Comparison of ENCODE assay signal across 25 cellular contexts in the genomic region with DNA sequence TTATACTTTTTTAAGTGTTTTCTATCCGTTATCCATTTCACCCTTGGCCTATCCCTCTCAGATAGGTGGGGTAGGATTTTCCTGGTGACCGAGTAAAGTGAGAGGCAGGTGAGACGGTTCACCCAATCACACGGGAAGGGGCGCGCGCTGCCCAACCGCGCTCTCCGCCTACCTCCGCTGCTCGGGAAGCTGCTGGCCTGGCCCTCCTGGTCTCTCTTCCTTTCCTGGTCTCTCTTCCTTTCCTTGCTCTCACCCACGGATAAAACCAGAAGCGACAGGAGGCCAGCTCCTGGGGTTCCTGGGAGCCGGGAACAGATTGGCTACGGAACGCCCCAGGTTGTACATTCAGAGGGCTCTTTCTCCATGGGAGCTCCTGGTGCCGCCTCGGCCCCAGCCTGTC. TPM values are rescaled to one million over a fixed set of nuclear protein-coding genes. Genes with fewer than 3 reads are reported as not detected.
DNase-seq lines count a peak whose midpoint lies in the region; ATAC-seq, FAIRE-seq and TF ChIP-seq lines count a peak whose summit lies in the region.
"Had no signal": no experiment of that assay in that cellular context is flagged by ENCODE, and none has a peak within 500 bp of the region (broad histone marks: within the 10 kb centered on the region; RNA-seq: fewer than 3 reads in every experiment).

No MANE protein-coding gene starts in this region.

- no peaks in the 10 kb centered on the region for H4K20me1 ChIP-seq in IMR-90 (ENCODE audit: insufficient read depth, low read length)
- H4K20me1 ChIP-seq in K562 (replicated peaks; ENCODE audit: control insufficient read depth, insufficient read depth, low read length) = peaks cover 3% of the 10 kb centered on the region
- H4K20me1 ChIP-seq in osteoblast (ENCODE audit: insufficient read depth, low read length) = peaks cover 4% of the 10 kb centered on the region

- peak; percentile 26 for DNase-seq in GM20000 (ENCODE audit: low spot score)
- DNase-seq in IMR-90 = no peak
- DNase-seq in K562 (ENCODE audit: extremely low read depth in 1 of 4, low spot score in 3 of 4) = no peak
- DNase-seq in osteoblast (ENCODE audit: insufficient read length, low spot score, missing footprints) = peak; percentile 53
- no peak for DNase-seq in activated CD4-positive, alpha-beta T cell treated with anti-CD3 and anti-CD28 coated beads for 36 hours
- no peak for DNase-seq in activated CD8-positive, alpha-beta memory T cell treated with anti-CD3 and anti-CD28 coated beads, Interleukin-2, amount 50 U/mL, for 48 hours
- DNase-seq: ACHN; BE2C; C1 segment of cervical spinal cord; CD4-positive, CD25-positive, alpha-beta regulatory T cell; CD8-positive, alpha-beta memory T cell; COR-L47; DMS 273 treated with DMSO at 0.1 percent for 48 hours; DMS53; DND-41; EL; GOT3; H7; HFFc6 had no signal

- H3K79me2 ChIP-seq in K562 (ENCODE audit: control insufficient read depth, insufficient read depth, low read length) (no peaks in the 10 kb centered on the region), osteoblast (ENCODE audit: insufficient read depth, low read length) (no peaks in the 10 kb centered on the region)

- H3K4me1 ChIP-seq in IMR-90 (ENCODE audit: control insufficient read depth, insufficient read depth, low read length) (peaks cover 2% of the 10 kb centered on the region), K562 (replicated peaks in 1 of 2; ENCODE audit: control insufficient read depth in 2 of 2, insufficient read depth in 2 of 2, low read length in 2 of 2) (peaks cover 0 to 4% of the 10 kb centered on the region in 2 experiments; a peak in 2 of 5 replicates), osteoblast (ENCODE audit: insufficient read depth, low read length) (peaks cover 4% of the 10 kb centered on the region)
- H3K4me1 ChIP-seq: BE2C had no signal

- no peaks in the 10 kb centered on the region; the same call in 1 of the 2 replicates for H3K9me1 ChIP-seq in IMR-90 (ENCODE audit: insufficient read depth, low read length)
- no peaks in the 10 kb centered on the region for H3K9me1 ChIP-seq in K562 (ENCODE audit: control insufficient read depth, insufficient read depth, low read length)

- no peak overlapping the region for H3K23ac ChIP-seq in IMR-90 (ENCODE audit: low read depth, low read length)

- H3K27me3 ChIP-seq in IMR-90 (ENCODE audit: control insufficient read depth, insufficient read depth, low read length) = no peaks in the 10 kb centered on the region
- H3K27me3 ChIP-seq in K562 (ENCODE audit: control insufficient read depth in 2 of 2, insufficient read depth in 2 of 2, low read length in 2 of 2) = no peaks in the 10 kb centered on the region
- H3K27me3 ChIP-seq in osteoblast (ENCODE audit: insufficient read depth, low read length) = no peaks in the 10 kb centered on the region

- H2BK120ac ChIP-seq in IMR-90 (ENCODE audit: low read depth, low read length) = no peak overlapping the region

- no peak overlapping the region for H2AK5ac ChIP-seq in IMR-90 (ENCODE audit: low read depth, low read length)

- peaks cover 0 to 3% of the 10 kb centered on the region in 2 experiments; a peak in 1 of 4 replicates for H3K79me1 ChIP-seq in IMR-90 (ENCODE audit: low read depth in 1 of 2, low read length in 2 of 2)

- H3K9me3 ChIP-seq in IMR-90 (ENCODE audit: control insufficient read depth, insufficient read depth, low read length) = no peaks in the 10 kb centered on the region
- 0 out of 2 replicates have a peak, but pooled peaks cover 5% of the 10 kb centered on the region for H3K9me3 ChIP-seq in K562 (replicated peaks; ENCODE audit: control insufficient read depth, insufficient read depth, low read depth, low read length)
- H3K9me3 ChIP-seq in osteoblast (ENCODE audit: low read depth, low read length) = no peaks in the 10 kb centered on the region
- H3K9me3 ChIP-seq: BE2C had no signal

- H2AFZ ChIP-seq in IMR-90 (replicated peaks; ENCODE audit: low read length, poor library complexity) (no peak overlapping the region), K562 (ENCODE audit: low read depth, low read length) (no peak overlapping the region), osteoblast (ENCODE audit: low read length) (no peak overlapping the region)

- no peak overlapping the region for H3K14ac ChIP-seq in IMR-90 (replicated peaks; ENCODE audit: low read depth, low read length)

- no peak overlapping the region for H3K56ac ChIP-seq in IMR-90 (ENCODE audit: extremely low read depth, insufficient read depth, low read length)

- H2BK20ac ChIP-seq in IMR-90 (ENCODE audit: low read depth, low read length) = no peak overlapping the region

- POLR2A ChIA-PET in IMR-90 (lab: Charles Lee; ENCODE audit: unreplicated experiment) = interaction anchor here (1.1 kb wide), 1 partner anchor 8 kb away, joined by 3 read pairs; no protein-coding TSS in a partner anchor
- POLR2A ChIA-PET in K562 (lab: Yijun Ruan, JAX) = interaction anchor here (1.0 to 1.3 kb wide), 2 partner anchors 10 to 13 kb away, joined by 3 read pairs; no protein-coding TSS in a partner anchor
- POLR2A ChIA-PET in activated CD4-positive, alpha-beta T cell treated with anti-CD3 and anti-CD28 coated beads for 36 hours (lab: Charles Lee) = no interaction called here

- H4K8ac ChIP-seq in IMR-90 (ENCODE audit: low read depth in 2 of 2, low read length in 2 of 2) = no peak overlapping the region

- H3K4me3 ChIP-seq in IMR-90 (ENCODE audit: insufficient read depth, low read depth, low read length) (no peak overlapping the region), K562 (no peak overlapping the region), osteoblast (ENCODE audit: insufficient read depth, low read length) (no peak overlapping the region)
- H3K4me3 ChIP-seq: GM12878 had no signal

- in situ Hi-C loops in IMR-90 (cut with MboI; ENCODE audit: low sequenced_read_pairs) = no loop called here
- in situ Hi-C loops in K562 (cut with MboI) = no loop called here

- TF ChIP-seq CTCF in GM20000 (IDR thresholded peaks at IDR 0.05; ENCODE audit: extremely low read depth, missing control alignments) (no peak), IMR-90 (conservative IDR thresholded peaks at IDR 0.05; ENCODE audit: low read depth, low read length) (no peak), K562 (IDR thresholded peaks at IDR 0.05 in 2 of 3, conservative IDR thresholded peaks at IDR 0.05 in 1 of 3; ENCODE audit: insufficient read depth in 2 of 3, low read depth in 1 of 3, low read length in 3 of 3) (no peak), osteoblast (IDR thresholded peaks at IDR 0.05; ENCODE audit: extremely low read depth, low read depth, low read length) (no peak)

- no peak overlapping the region for H3K4ac ChIP-seq in IMR-90 (ENCODE audit: low read depth, low read length)

- H3K27ac ChIP-seq in IMR-90 (ENCODE audit: insufficient read depth, low read length) (no peak overlapping the region), K562 (ENCODE audit: extremely low read depth, low read depth, low read length) (no peak overlapping the region), osteoblast (ENCODE audit: low read depth, low read length) (no peak overlapping the region)

- H3K36me3 ChIP-seq in IMR-90 (ENCODE audit: control insufficient read depth, insufficient read depth, low read length) (peaks cover 32% of the 10 kb centered on the region), K562 (ENCODE audit: control insufficient read depth, insufficient read depth, low read length) (peaks cover 47% of the 10 kb centered on the region), osteoblast (ENCODE audit: insufficient read depth, low read length) (peaks cover 9% of the 10 kb centered on the region)

- CTCF ChIA-PET in IMR-90 (lab: Yijun Ruan, JAX) = no interaction called here
- CTCF ChIA-PET in K562 (lab: Yijun Ruan, JAX; ENCODE audit: low intra/inter-chr PET ratio) = no interaction called here
- CTCF ChIA-PET in activated CD4-positive, alpha-beta T cell treated with anti-CD3 and anti-CD28 coated beads for 36 hours (lab: Charles Lee) = no interaction called here

- H2BK15ac ChIP-seq in IMR-90 (ENCODE audit: low read depth, low read length) = no peak overlapping the region

- no peak overlapping the region for H4K5ac ChIP-seq in IMR-90 (ENCODE audit: low read depth, low read length)

- dilution Hi-C loops in IMR-90 (cut with HindIII; ENCODE audit: low sequenced_read_pairs, unreplicated experiment) = no loop called here

- H3K9me3 Mint-ChIP-seq in activated CD4-positive, alpha-beta T cell treated with anti-CD3 and anti-CD28 coated beads for 36 hours (ENCODE audit: low read depth) = no peaks in the 10 kb centered on the region
- H3K9me3 Mint-ChIP-seq: CD8-positive, alpha-beta memory T cell; HFFc6 had no signal

- no peak for FAIRE-seq in K562 (lab: Jason Lieb, UNC)
- FAIRE-seq: A204.1, GM12878, HTR-8/SVneo had no signal

- intact Hi-C loops in IMR-90 (cut with micrococcal nuclease) = no loop called here
- intact Hi-C loops in K562 (cut with micrococcal nuclease) = no loop called here
- intact Hi-C loops in activated CD4-positive, alpha-beta T cell treated with anti-CD3 and anti-CD28 coated beads for 36 hours (cut with DNase I, micrococcal nuclease) = no loop called here

- TF ChIP-seq POLR2A in IMR-90 (IDR thresholded peaks at IDR 0.05; ENCODE audit: low read depth, low read length) (no peak), K562 (conservative IDR thresholded peaks at IDR 0.05) (no peak)

- no peak overlapping the region for H3K27ac Mint-ChIP-seq in activated CD4-positive, alpha-beta T cell treated with anti-CD3 and anti-CD28 coated beads for 36 hours
- H3K27ac Mint-ChIP-seq: CD4-positive, CD25-positive, alpha-beta regulatory T cell; CD8-positive, alpha-beta memory T cell; HFFc6 had no signal

- no peak overlapping the region for H2BK5ac ChIP-seq in IMR-90 (ENCODE audit: low read depth, low read length, poor library complexity, severe bottlenecking)

- TF ChIP-seq EP300 in K562 (IDR thresholded peaks at IDR 0.05; ENCODE audit: low read length) = no peak

- H4K91ac ChIP-seq in IMR-90 (ENCODE audit: insufficient read depth, low read depth, low read length) = no peak overlapping the region

- H3K4me3 Mint-ChIP-seq in activated CD4-positive, alpha-beta T cell treated with anti-CD3 and anti-CD28 coated beads for 36 hours = no peak overlapping the region
- H3K4me3 Mint-ChIP-seq: CD4-positive, CD25-positive, alpha-beta regulatory T cell; CD8-positive, alpha-beta memory T cell; HFFc6; IgD-negative memory B cell had no signal

- no peak overlapping the region for H3K18ac ChIP-seq in IMR-90 (ENCODE audit: low read depth, low read length)

- no peak overlapping the region for H2AK9ac ChIP-seq in IMR-90 (replicated peaks; ENCODE audit: low read depth, low read length, poor library complexity)

- H3K4me2 ChIP-seq in IMR-90 (ENCODE audit: low read depth, low read length) (no peak overlapping the region), K562 (ENCODE audit: insufficient read depth, low read length) (no peak overlapping the region), osteoblast (ENCODE audit: insufficient read depth, low read length) (no peak overlapping the region)

- 91% methylated on average over 7 of the region's 19 CpGs; no CpG with 5 or more reads in 1 of the 2 experiments for WGBS in IMR-90 (ENCODE audit: extremely low coverage in 2 of 2, insufficient read length in 1 of 2), 2 experiments
- WGBS in K562 (ENCODE audit: insufficient coverage, low coverage, missing lambda C conversion rate) = 98% methylated on average over 19 of the region's 19 CpGs

- ATAC-seq in IMR-90 (ENCODE audit: low read depth) (no peak), K562 (no peak), GM18858 (IDR thresholded peaks at IDR 0.05; ENCODE audit: unreplicated experiment) (no peak)
- no peak for ATAC-seq in activated CD4-positive, alpha-beta T cell treated with anti-CD3 and anti-CD28 coated beads for 36 hours
- ATAC-seq: GM12878, HCT116 had no signal

- H3K36me3 Mint-ChIP-seq in activated CD4-positive, alpha-beta T cell treated with anti-CD3 and anti-CD28 coated beads for 36 hours (ENCODE audit: low read depth) = peaks cover 36% of the 10 kb centered on the region

- BruUV-seq in IMR-90 (replicated peaks; lab: Mats Ljungman, UMichigan) = TSS peak; percentile 32
- BruUV-seq in K562 (replicated peaks; lab: Mats Ljungman, UMichigan) = no TSS peak

- H3K4me1 Mint-ChIP-seq in activated CD4-positive, alpha-beta T cell treated with anti-CD3 and anti-CD28 coated beads for 36 hours = no peaks in the 10 kb centered on the region
- H3K4me1 Mint-ChIP-seq: CD8-positive, alpha-beta memory T cell had no signal

- peaks cover 2% of the 10 kb centered on the region for H3K27me3 Mint-ChIP-seq in activated CD4-positive, alpha-beta T cell treated with anti-CD3 and anti-CD28 coated beads for 36 hours
- H3K27me3 Mint-ChIP-seq: CD4-positive, CD25-positive, alpha-beta regulatory T cell; CD8-positive, alpha-beta memory T cell; IgD-negative memory B cell had no signal

- H3K9ac ChIP-seq in IMR-90 (ENCODE audit: low read depth, low read length) (no peak overlapping the region), K562 (ENCODE audit: insufficient read depth in 1 of 2, low read depth in 2 of 2, low read length in 2 of 2) (no peak overlapping the region)

- TF ChIP-seq RAD21 in IMR-90 (IDR thresholded peaks at IDR 0.05; ENCODE audit: low read length) (no peak), K562 (CRISPR knock-in tag; conservative IDR thresholded peaks at IDR 0.05 in 1 of 2, IDR thresholded peaks at IDR 0.05 in 1 of 2) (no peak)

RNA-seq across cellular contexts. Expression of a gene that starts 14.3 kb away (rescaled TPM):
- total RNA-seq in IMR-90 (2012; rRNA removed) = 3.8 and 4.2 TPM in 2 replicates
- polyA plus RNA-seq in IMR-90 (2012; rRNA removed) = 4.8 and 5.1 TPM in 2 replicates
- polyA plus RNA-seq in IMR-90 (2012; cell fraction: cytosol; rRNA removed) = 3.3 and 3.8 TPM in 2 replicates
- 14.9 and 20.6 TPM in 2 replicates for polyA plus RNA-seq in IMR-90 (2012; cell fraction: nucleus; rRNA removed; ENCODE audit: low replicate concordance)
- 27.2 and 40.3 TPM in 2 replicates for total RNA-seq in K562 (2011; cell fraction: chromatin; rRNA removed; ENCODE audit: low replicate concordance)
- total RNA-seq in K562 (2011; cell fraction: nucleolus; rRNA removed) = 25.4 and 28.3 TPM in 2 replicates
- total RNA-seq in K562 (2011; cell fraction: nucleoplasm; rRNA removed) = 21.7 and 25.2 TPM in 2 replicates
- 10.2 and 10.7 TPM in 2 replicates for total RNA-seq in K562 (2014; rRNA removed)
- total RNA-seq in K562 (2014; rRNA removed; fragmentation: Illumina TruSeq; extraction: Trizol) = 6.5 and 7.1 TPM in 2 replicates
- total RNA-seq in K562 (2015; rRNA removed; fragmentation: Illumina TruSeq; extraction: Trizol) = 5.6 and 6.3 TPM in 2 replicates
- 18.0 and 21.4 TPM in 2 replicates for total RNA-seq in K562 (2021)
- 7.2 and 13.3 TPM in 2 replicates for polyA plus RNA-seq in K562 (2011; rRNA removed)
- polyA plus RNA-seq in K562 (2011; cell fraction: cytosol; rRNA removed) = 5.8 and 8.6 TPM in 2 replicates
- 21.0 and 21.8 TPM in 2 replicates for polyA plus RNA-seq in K562 (2011; cell fraction: nucleus; rRNA removed)
- polyA plus RNA-seq in K562 (2012) = 13.3 and 14.1 TPM in 2 replicates
- polyA plus RNA-seq in K562 (2014; fragmentation: Illumina TruSeq; extraction: Trizol) = 11.2 and 14.2 TPM in 2 replicates
- 1 to 10 TPM; 1.8 to 1.9 TPM for polyA plus RNA-seq in K562 (2014; fragmentation: Nextera tagmentation; extraction: Ambion mirVana)
- polyA plus RNA-seq in K562 (2014; rRNA removed) = 11.6 and 14.1 TPM in 2 replicates
- polyA minus RNA-seq in K562 (2011; rRNA and poly(A)+ RNA removed) = 5.9 and 6.0 TPM in 2 replicates
- polyA minus RNA-seq in K562 (2011; cell fraction: cytosol; rRNA and poly(A)+ RNA removed) = 4.8 and 5.8 TPM in 2 replicates
- polyA minus RNA-seq in K562 (2011; cell fraction: nucleus; rRNA and poly(A)+ RNA removed) = 7.9 and 12.3 TPM in 2 replicates
- total RNA-seq in osteoblast = 8.5 and 9.0 TPM in 2 replicates
- 10 to 100 TPM in 1 of 2 experiments, 1 to 10 TPM in 1; 9.9 to 15.9 TPM for total RNA-seq in activated CD4-positive, alpha-beta T cell treated with anti-CD3 and anti-CD28 coated beads for 36 hours

RNA-seq across cellular contexts. Expression of a gene that starts 29.8 kb away (rescaled TPM):
- total RNA-seq in IMR-90 (2012; rRNA removed) = 6.7 and 7.2 TPM in 2 replicates
- polyA plus RNA-seq in IMR-90 (2012; rRNA removed) = 11.9 and 13.6 TPM in 2 replicates
- 7.9 and 11.3 TPM in 2 replicates for polyA plus RNA-seq in IMR-90 (2012; cell fraction: cytosol; rRNA removed)
- 17.8 and 29.7 TPM in 2 replicates for polyA plus RNA-seq in IMR-90 (2012; cell fraction: nucleus; rRNA removed; ENCODE audit: low replicate concordance)
- 64.6 and 106 TPM in 2 replicates for total RNA-seq in K562 (2011; cell fraction: chromatin; rRNA removed; ENCODE audit: low replicate concordance)
- 55.3 and 74.2 TPM in 2 replicates for total RNA-seq in K562 (2011; cell fraction: nucleolus; rRNA removed)
- 39.4 and 48.6 TPM in 2 replicates for total RNA-seq in K562 (2011; cell fraction: nucleoplasm; rRNA removed)
- 32.7 and 38.1 TPM in 2 replicates for total RNA-seq in K562 (2014; rRNA removed)
- total RNA-seq in K562 (2014; rRNA removed; fragmentation: Illumina TruSeq; extraction: Trizol) = 11.2 and 13.2 TPM in 2 replicates
- total RNA-seq in K562 (2015; rRNA removed; fragmentation: Illumina TruSeq; extraction: Trizol) = 19.0 and 20.0 TPM in 2 replicates
- total RNA-seq in K562 (2021) = 54.6 and 58.6 TPM in 2 replicates
- polyA plus RNA-seq in K562 (2011; rRNA removed) = 13.2 and 23.4 TPM in 2 replicates
- polyA plus RNA-seq in K562 (2011; cell fraction: cytosol; rRNA removed) = 19.3 and 29.6 TPM in 2 replicates
- polyA plus RNA-seq in K562 (2011; cell fraction: nucleus; rRNA removed) = 33.7 and 56.0 TPM in 2 replicates
- polyA plus RNA-seq in K562 (2012) = 27.1 and 39.5 TPM in 2 replicates
- polyA plus RNA-seq in K562 (2014; fragmentation: Illumina TruSeq; extraction: Trizol) = 17.4 and 25.2 TPM in 2 replicates
- 1 to 10 TPM in 1 of 2 experiments, under 1 TPM in 1; 0.76 to 1.3 TPM for polyA plus RNA-seq in K562 (2014; fragmentation: Nextera tagmentation; extraction: Ambion mirVana)
- 25.5 and 37.8 TPM in 2 replicates for polyA plus RNA-seq in K562 (2014; rRNA removed)
- polyA minus RNA-seq in K562 (2011; rRNA and poly(A)+ RNA removed) = 18.7 and 25.1 TPM in 2 replicates
- polyA minus RNA-seq in K562 (2011; cell fraction: cytosol; rRNA and poly(A)+ RNA removed) = 23.8 and 33.7 TPM in 2 replicates
- polyA minus RNA-seq in K562 (2011; cell fraction: nucleus; rRNA and poly(A)+ RNA removed) = 27.5 and 33.3 TPM in 2 replicates
- total RNA-seq in osteoblast = 28.6 and 30.6 TPM in 2 replicates
- total RNA-seq in activated CD4-positive, alpha-beta T cell treated with anti-CD3 and anti-CD28 coated beads for 36 hours = 10 to 100 TPM; 41.1 to 46.3 TPM

RNA-seq across cellular contexts. Expression of a gene that starts 36.9 kb away (rescaled TPM):
- total RNA-seq in IMR-90 (2012; rRNA removed) (2.3 and 2.8 TPM in 2 replicates), K562 (2014; rRNA removed) (6.9 and 7.8 TPM in 2 replicates), K562 (2014; rRNA removed; fragmentation: Illumina TruSeq; extraction: Trizol) (3.1 and 3.2 TPM in 2 replicates), K562 (2015; rRNA removed; fragmentation: Illumina TruSeq; extraction: Trizol) (5.0 and 5.1 TPM in 2 replicates), K562 (2021) (9.5 and 11.2 TPM in 2 replicates), osteoblast (13.3 and 13.4 TPM in 2 replicates)
- polyA plus RNA-seq in IMR-90 (2012; rRNA removed) (7.1 and 7.2 TPM in 2 replicates), K562 (2011; rRNA removed) (8.9 and 10.0 TPM in 2 replicates), K562 (2014; fragmentation: Illumina TruSeq; extraction: Trizol) (5.1 and 5.4 TPM in 2 replicates), K562 (2014; fragmentation: Nextera tagmentation; extraction: Ambion mirVana) (1 to 10 TPM in 1 of 2 experiments, under 1 TPM in 1; 0.66 to 1.4 TPM), K562 (2014; rRNA removed) (9.3 and 10.2 TPM in 2 replicates)
- polyA plus RNA-seq in IMR-90 (2012; cell fraction: cytosol; rRNA removed) = 3.2 and 4.3 TPM in 2 replicates
- polyA plus RNA-seq in IMR-90 (2012; cell fraction: nucleus; rRNA removed; ENCODE audit: low replicate concordance) = 60.8 and 75.2 TPM in 2 replicates
- 23.2 and 45.5 TPM in 2 replicates for total RNA-seq in K562 (2011; cell fraction: chromatin; rRNA removed; ENCODE audit: low replicate concordance)
- total RNA-seq in K562 (2011; cell fraction: nucleolus; rRNA removed) = 23.9 and 27.2 TPM in 2 replicates
- 21.1 and 22.8 TPM in 2 replicates for total RNA-seq in K562 (2011; cell fraction: nucleoplasm; rRNA removed)
- 9.5 and 9.8 TPM in 2 replicates for polyA plus RNA-seq in K562 (2011; cell fraction: cytosol; rRNA removed)
- 42.7 and 51.9 TPM in 2 replicates for polyA plus RNA-seq in K562 (2011; cell fraction: nucleus; rRNA removed)
- polyA plus RNA-seq in K562 (2012) = 4.8 and 8.8 TPM in 2 replicates
- polyA minus RNA-seq in K562 (2011; rRNA and poly(A)+ RNA removed) = 4.7 and 5.2 TPM in 2 replicates
- polyA minus RNA-seq in K562 (2011; cell fraction: cytosol; rRNA and poly(A)+ RNA removed) = 4.0 and 4.6 TPM in 2 replicates
- polyA minus RNA-seq in K562 (2011; cell fraction: nucleus; rRNA and poly(A)+ RNA removed) = 9.8 and 14.9 TPM in 2 replicates
- total RNA-seq in activated CD4-positive, alpha-beta T cell treated with anti-CD3 and anti-CD28 coated beads for 36 hours = 10 to 100 TPM; 14.5 to 15.4 TPM

Comparison
In these comparisons a context has a peak if more than half of its experiments do, and no peak if none do; other contexts are left out.
1. DNase-seq: peak in GM20000 (single experiment) and osteoblast (single experiment); none in IMR-90 (single experiment), K562 (0 of 4), activated CD4-positive, alpha-beta T cell treated with anti-CD3 and anti-CD28 coated beads for 36 hours (single experiment) and activated CD8-positive, alpha-beta memory T cell treated with anti-CD3 and anti-CD28 coated beads, Interleukin-2, amount 50 U/mL, for 48 hours (single experiment).